1 cellular context compared by ENCODE assay signal in genomic region chr13:99281811-99282263, GRCh38.
TF ChIP-seq lines count a peak whose summit lies in the region.

No MANE protein-coding gene starts in this region.

TF ChIP-seq in GM23338, 12 proteins besides CTCF, POLR2A, EP300 and RAD21:
- TF ChIP-seq ZNF462 (CRISPR knock-in tag; IDR thresholded peaks at IDR 0.05) (no peak), CREB1 (CRISPR knock-in tag; IDR thresholded peaks at IDR 0.05; ENCODE audit: low read depth) (no peak), STAT1 (IDR thresholded peaks at IDR 0.05; ENCODE audit: unreplicated experiment) (no peak), EZH2phosphoT487 (IDR thresholded peaks at IDR 0.05; ENCODE audit: unreplicated experiment) (no peak), REST (IDR thresholded peaks at IDR 0.05; ENCODE audit: unreplicated experiment) (no peak), POLR2AphosphoS5 (IDR thresholded peaks at IDR 0.05; ENCODE audit: low read depth) (no peak), ZNF331 (CRISPR knock-in tag; IDR thresholded peaks at IDR 0.05; ENCODE audit: low read depth) (no peak), JUNB (IDR thresholded peaks at IDR 0.05; ENCODE audit: unreplicated experiment) (no peak), ZNF114 (CRISPR knock-in tag; IDR thresholded peaks at IDR 0.05) (no peak), ETS1 (IDR thresholded peaks at IDR 0.05) (no peak), NANOG (IDR thresholded peaks at IDR 0.05; ENCODE audit: borderline replicate concordance) (no peak), EZH2 (IDR thresholded peaks at IDR 0.05; ENCODE audit: low read depth, unreplicated experiment) (no peak)
